In genomic region chr6:53348436-53349208, GRCh38 we compare ENCODE assay signal across 1 cellular context.
TF ChIP-seq lines count a peak whose summit lies in the region.

A gene with protein sequence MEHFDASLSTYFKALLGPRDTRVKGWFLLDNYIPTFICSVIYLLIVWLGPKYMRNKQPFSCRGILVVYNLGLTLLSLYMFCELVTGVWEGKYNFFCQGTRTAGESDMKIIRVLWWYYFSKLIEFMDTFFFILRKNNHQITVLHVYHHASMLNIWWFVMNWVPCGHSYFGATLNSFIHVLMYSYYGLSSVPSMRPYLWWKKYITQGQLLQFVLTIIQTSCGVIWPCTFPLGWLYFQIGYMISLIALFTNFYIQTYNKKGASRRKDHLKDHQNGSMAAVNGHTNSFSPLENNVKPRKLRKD (minus strand): TSS chr6:53348950. CDS start chr6:53295699, 53,251 bp downstream.

TF ChIP-seq in HEK293, 187 proteins besides CTCF, POLR2A, EP300 and RAD21 (continued from another document and continues in another):
- TF ChIP-seq INSM2 (tag by site-specific recombination; IDR thresholded peaks at IDR 0.05) (peak; percentile 83), ZNF76 (tag by site-specific recombination; IDR thresholded peaks at IDR 0.05; ENCODE audit: borderline replicate concordance, low read depth) (peak; percentile 71), ZNF529 (tag by site-specific recombination; IDR thresholded peaks at IDR 0.05; ENCODE audit: insufficient replicate concordance) (no peak), ZNF18 (tag by site-specific recombination; IDR thresholded peaks at IDR 0.05) (no peak), ZNF473 (tag by site-specific recombination; IDR thresholded peaks at IDR 0.05) (no peak), ZNF621 (tag by site-specific recombination; IDR thresholded peaks at IDR 0.05) (no peak), ZNF596 (tag by site-specific recombination; IDR thresholded peaks at IDR 0.05) (no peak), BCL11B (tag by site-specific recombination; IDR thresholded peaks at IDR 0.05; ENCODE audit: low read depth) (no peak), ZSCAN18 (tag by site-specific recombination; IDR thresholded peaks at IDR 0.05) (no peak), KLF10 (tag by site-specific recombination; IDR thresholded peaks at IDR 0.05) (no peak; the same call in 1 of the 2 replicates), ZNF211 (tag by site-specific recombination; IDR thresholded peaks at IDR 0.05; ENCODE audit: low read depth) (no peak), GLIS1 (tag by site-specific recombination; IDR thresholded peaks at IDR 0.05) (peak; percentile 19; the same call in 1 of the 2 replicates), ZNF423 (tag by site-specific recombination; IDR thresholded peaks at IDR 0.05) (no peak), ZNF600 (tag by site-specific recombination; IDR thresholded peaks at IDR 0.05) (peak; percentile 74; the same call in 1 of the 2 replicates), ZNF133 (tag by site-specific recombination; IDR thresholded peaks at IDR 0.05) (no peak), ZNF433 (tag by site-specific recombination; IDR thresholded peaks at IDR 0.05; ENCODE audit: low read depth) (no peak), SP2 (tag by site-specific recombination; IDR thresholded peaks at IDR 0.05) (peak; percentile 95), ZNF132 (tag by site-specific recombination; IDR thresholded peaks at IDR 0.05; ENCODE audit: borderline replicate concordance) (no peak), ZBTB48 (tag by site-specific recombination; IDR thresholded peaks at IDR 0.05) (no peak), ZNF580 (tag by site-specific recombination; IDR thresholded peaks at IDR 0.05) (no peak; the same call in 1 of the 2 replicates), MEIS1 (CRISPR knock-in tag; IDR thresholded peaks at IDR 0.05; ENCODE audit: borderline replicate concordance) (no peak), PRDM6 (tag by site-specific recombination; IDR thresholded peaks at IDR 0.05) (no peak), ZNF302 (tag by site-specific recombination; IDR thresholded peaks at IDR 0.05; ENCODE audit: low read depth) (no peak), ZNF555 (tag by site-specific recombination; conservative IDR thresholded peaks at IDR 0.05) (no peak), ZNF658 (tag by site-specific recombination; IDR thresholded peaks at IDR 0.05) (no peak), ZNF623 (tag by site-specific recombination; IDR thresholded peaks at IDR 0.05) (no peak), ZBTB21 (tag by site-specific recombination; IDR thresholded peaks at IDR 0.05) (peak; percentile 100), PRDM4 (tag by site-specific recombination; IDR thresholded peaks at IDR 0.05) (no peak), ZNF518A (tag by site-specific recombination; conservative IDR thresholded peaks at IDR 0.05; ENCODE audit: low read depth) (0 out of 2 replicates have a peak, but pooled peaks have one; percentile 34), ZNF629 (tag by site-specific recombination; IDR thresholded peaks at IDR 0.05) (peak; percentile 100), ZSCAN16 (tag by site-specific recombination; IDR thresholded peaks at IDR 0.05) (no peak), KLF17 (tag by site-specific recombination; IDR thresholded peaks at IDR 0.05) (no peak; the same call in 1 of the 2 replicates), GFI1B (tag by site-specific recombination; IDR thresholded peaks at IDR 0.05) (peak; percentile 36; the same call in 1 of the 2 replicates), ZIC2 (tag by site-specific recombination; IDR thresholded peaks at IDR 0.05) (no peak), TRIM28 (IDR thresholded peaks at IDR 0.05; ENCODE audit: borderline replicate concordance, low read length) (no peak)
- TF ChIP-seq, protein P1, sequence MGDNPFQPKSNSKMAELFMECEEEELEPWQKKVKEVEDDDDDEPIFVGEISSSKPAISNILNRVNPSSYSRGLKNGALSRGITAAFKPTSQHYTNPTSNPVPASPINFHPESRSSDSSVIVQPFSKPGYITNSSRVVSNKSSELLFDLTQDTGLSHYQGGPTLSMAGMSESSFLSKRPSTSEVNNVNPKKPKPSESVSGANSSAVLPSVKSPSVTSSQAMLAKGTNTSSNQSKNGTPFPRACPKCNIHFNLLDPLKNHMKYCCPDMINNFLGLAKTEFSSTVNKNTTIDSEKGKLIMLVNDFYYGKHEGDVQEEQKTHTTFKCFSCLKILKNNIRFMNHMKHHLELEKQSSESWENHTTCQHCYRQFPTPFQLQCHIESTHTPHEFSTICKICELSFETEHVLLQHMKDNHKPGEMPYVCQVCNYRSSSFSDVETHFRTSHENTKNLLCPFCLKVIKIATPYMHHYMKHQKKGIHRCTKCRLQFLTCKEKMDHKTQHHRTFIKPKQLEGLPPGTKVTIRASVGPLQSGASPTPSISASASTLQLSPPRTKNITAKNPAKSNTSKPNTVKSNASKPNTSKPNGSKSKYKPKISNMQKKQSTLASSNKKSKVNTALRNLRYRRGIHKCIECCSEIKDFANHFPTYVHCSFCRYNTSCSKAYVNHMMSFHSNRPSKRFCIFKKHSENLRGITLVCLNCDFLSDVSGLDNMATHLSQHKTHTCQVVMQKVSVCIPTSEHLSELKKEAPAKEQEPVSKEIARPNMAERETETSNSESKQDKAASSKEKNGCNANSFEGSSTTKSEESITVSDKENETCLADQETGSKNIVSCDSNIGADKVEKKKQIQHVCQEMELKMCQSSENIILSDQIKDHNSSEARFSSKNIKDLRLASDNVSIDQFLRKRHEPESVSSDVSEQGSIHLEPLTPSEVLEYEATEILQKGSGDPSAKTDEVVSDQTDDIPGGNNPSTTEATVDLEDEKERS (tag by site-specific recombination; IDR thresholded peaks at IDR 0.05): no peak
